Comparison of ENCODE assay signal across 13 cellular contexts in genomic region chr6:149453597-149454340, GRCh38. TPM values are rescaled to one million over a fixed set of nuclear protein-coding genes. Genes with fewer than 3 reads are reported as not detected.
DNase-seq lines count a peak whose midpoint lies in the region; ATAC-seq and TF ChIP-seq lines count a peak whose summit lies in the region.
"Had no signal": no experiment of that assay in that cellular context is flagged by ENCODE, and none has a peak within 500 bp of the region (broad histone marks: within the 10 kb centered on the region; RNA-seq: fewer than 3 reads in every experiment).

No MANE protein-coding gene starts in this region.

- H3K4me1 ChIP-seq in osteoblast (ENCODE audit: insufficient read depth, low read length): peaks cover 19% of the 10 kb centered on the region
- peaks cover 41 to 69% (median 41%) of the 10 kb centered on the region in 4 donors for H3K4me1 ChIP-seq in upper lobe of left lung
- no peaks in the 10 kb centered on the region for H3K4me1 ChIP-seq in MM.1S (ENCODE audit: low read length)

- peak overlapping the region; percentile 16 to 20 for H3K27ac Mint-ChIP-seq in effector memory CD8-positive, alpha-beta T cell
- H3K27ac Mint-ChIP-seq: activated naive CD8-positive, alpha-beta T cell treated with anti-CD3 and anti-CD28 coated beads for 36 hours; WTC11 had no signal

- H3F3A ChIP-seq in MM.1S (ENCODE audit: insufficient read depth, low read length): no peaks in the 10 kb centered on the region

- no peak for TF ChIP-seq EP300 in upper lobe of left lung (IDR thresholded peaks at IDR 0.05)

- H3K9me2 ChIP-seq in MM.1S (replicated peaks; ENCODE audit: insufficient read depth, low read length): no peaks in the 10 kb centered on the region

- no peak overlapping the region for H3K27ac ChIP-seq in osteoblast (ENCODE audit: low read depth, low read length)
- peak overlapping the region; percentile 45 to 79 (median 75) for H3K27ac ChIP-seq in upper lobe of left lung
- no peak overlapping the region for H3K27ac ChIP-seq in MM.1S (ENCODE audit: low read length)

- DNase-seq in cardiac septum (ENCODE audit: low spot score) (peak; percentile 55), Right ventricle myocardium superior (no peak), osteoblast (ENCODE audit: insufficient read length, low spot score, missing footprints) (peak; percentile 10), upper lobe of left lung (no peak), MM.1S (no peak)
- no peak for DNase-seq in effector memory CD8-positive, alpha-beta T cell
- no peak for DNase-seq in activated CD8-positive, alpha-beta memory T cell treated with anti-CD3 and anti-CD28 coated beads for 24 hours
- DNase-seq in activated CD4-positive, alpha-beta T cell treated with anti-CD3 and anti-CD28 coated beads, Interleukin-2, amount 50 U/mL, for 1 hour: no peak
- DNase-seq: activated CD8-positive, alpha-beta memory T cell treated with anti-CD3 and anti-CD28 coated beads, Interleukin-2, amount 50 U/mL, for 48 hours; activated naive CD8-positive, alpha-beta T cell treated with anti-CD3 and anti-CD28 coated beads for 36 hours; naive B cell; NCI-H2081 treated with DMSO at 0.1 percent for 48 hours had no signal

- no peak overlapping the region for H3K4me3 ChIP-seq in osteoblast (ENCODE audit: insufficient read depth, low read length)
- H3K4me3 ChIP-seq in upper lobe of left lung: no peak overlapping the region
- no peak overlapping the region for H3K4me3 ChIP-seq in MM.1S (ENCODE audit: low read length)

- no peaks in the 10 kb centered on the region for H3K27me3 Mint-ChIP-seq in effector memory CD8-positive, alpha-beta T cell
- H3K27me3 Mint-ChIP-seq: activated naive CD8-positive, alpha-beta T cell treated with anti-CD3 and anti-CD28 coated beads for 36 hours; naive B cell had no signal

- H3K79me2 ChIP-seq in osteoblast (ENCODE audit: insufficient read depth, low read length) (no peaks in the 10 kb centered on the region), MM.1S (ENCODE audit: low read length) (no peaks in the 10 kb centered on the region)

- intact Hi-C loops in cardiac septum (cut with DNase I): no loop called here
- intact Hi-C loops in Right ventricle myocardium superior (cut with DNase I): loop anchor here (10.0 kb wide), 1 partner anchor 61 kb away; no protein-coding TSS in a partner anchor

- 65 to 69% methylated on average over 6 of the region's 6 CpGs for WGBS in upper lobe of left lung, 2 donors

- TF ChIP-seq CTCF in osteoblast (IDR thresholded peaks at IDR 0.05; ENCODE audit: extremely low read depth, low read depth, low read length) (no peak), upper lobe of left lung (IDR thresholded peaks at IDR 0.05) (no peak), MM.1S (IDR thresholded peaks at IDR 0.05; ENCODE audit: low read length) (no peak)

- TF ChIP-seq POLR2A in upper lobe of left lung (IDR thresholded peaks at IDR 0.05): no peak

- no peak overlapping the region for H3K9ac ChIP-seq in MM.1S (ENCODE audit: low read length)

- H3K27me3 ChIP-seq in osteoblast (ENCODE audit: insufficient read depth, low read length): peaks cover 17% of the 10 kb centered on the region
- peaks cover 0 to 10% (median 0%) of the 10 kb centered on the region in 4 donors for H3K27me3 ChIP-seq in upper lobe of left lung
- no peaks in the 10 kb centered on the region for H3K27me3 ChIP-seq in MM.1S (replicated peaks; ENCODE audit: insufficient read depth, low read length)

- no peaks in the 10 kb centered on the region for H3K4me1 Mint-ChIP-seq in effector memory CD8-positive, alpha-beta T cell (ENCODE audit: low read depth in 2 of 2)
- H3K4me1 Mint-ChIP-seq: WTC11 had no signal

- H4K20me1 ChIP-seq in osteoblast (ENCODE audit: insufficient read depth, low read length) (no peaks in the 10 kb centered on the region), MM.1S (ENCODE audit: insufficient read depth, low read length) (no peaks in the 10 kb centered on the region)

- ATAC-seq in Right ventricle myocardium superior (ENCODE audit: poor library complexity) (no peak), upper lobe of left lung (ENCODE audit: low FRiP score in 2 of 2) (no peak)
- no peak for ATAC-seq in effector memory CD8-positive, alpha-beta T cell (replicated peaks)
- ATAC-seq: WTC11 had no signal

- H2AFZ ChIP-seq in osteoblast (ENCODE audit: low read length): no peak overlapping the region
- H2AFZ ChIP-seq in MM.1S (ENCODE audit: low read length): no peak overlapping the region

- H3K36me3 ChIP-seq in osteoblast (ENCODE audit: insufficient read depth, low read length) (no peaks in the 10 kb centered on the region), upper lobe of left lung (no peaks in the 10 kb centered on the region), MM.1S (replicated peaks; ENCODE audit: insufficient read depth, low read length) (no peaks in the 10 kb centered on the region)

- H3K9me3 ChIP-seq in osteoblast (ENCODE audit: low read depth, low read length): no peaks in the 10 kb centered on the region
- no peaks in the 10 kb centered on the region for H3K9me3 ChIP-seq in upper lobe of left lung
- H3K9me3 ChIP-seq in MM.1S (replicated peaks; ENCODE audit: insufficient read depth, low read length): no peaks in the 10 kb centered on the region

- H3K36me3 Mint-ChIP-seq in effector memory CD8-positive, alpha-beta T cell (ENCODE audit: insufficient read depth): peaks cover 28% of the 10 kb centered on the region
- H3K36me3 Mint-ChIP-seq: WTC11 had no signal

- H3K9me3 Mint-ChIP-seq in effector memory CD8-positive, alpha-beta T cell: no peaks in the 10 kb centered on the region
- H3K9me3 Mint-ChIP-seq: activated naive CD8-positive, alpha-beta T cell treated with anti-CD3 and anti-CD28 coated beads for 36 hours; WTC11 had no signal

- H3K4me3 Mint-ChIP-seq in effector memory CD8-positive, alpha-beta T cell: no peak overlapping the region
- H3K4me3 Mint-ChIP-seq: activated naive CD8-positive, alpha-beta T cell treated with anti-CD3 and anti-CD28 coated beads for 36 hours; naive B cell; WTC11 had no signal

- H3K4me2 ChIP-seq in osteoblast (ENCODE audit: insufficient read depth, low read length) (peak overlapping the region; percentile 10), MM.1S (ENCODE audit: low read depth, low read length) (no peak overlapping the region)

RNA-seq across cellular contexts. Expression of gene ZC3H12D, which starts 31.0 kb away (rescaled TPM):
- total RNA-seq in cardiac septum: 0.35 TPM
- 0.51 TPM for total RNA-seq in Right ventricle myocardium superior
- under 0.01 and 0.29 TPM in 2 replicates for total RNA-seq in osteoblast
- 1 to 10 TPM; 1.4 to 5.7 (median 2.6) TPM for total RNA-seq in upper lobe of left lung

RNA-seq across cellular contexts. Expression of gene SUMO4, which starts 53.7 kb away (rescaled TPM):
- total RNA-seq in cardiac septum (1.3 TPM), Right ventricle myocardium superior (0.22 TPM), osteoblast (3.5 and 3.6 TPM in 2 replicates), upper lobe of left lung (1 to 10 TPM; 1.9 to 8.4 (median 3.5) TPM)

Comparison
In these comparisons a context has a peak if more than half of its experiments do, and no peak if none do; other contexts are left out.
1. DNase-seq: peak in cardiac septum (single experiment) and osteoblast (single experiment); none in Right ventricle myocardium superior (single experiment), effector memory CD8-positive, alpha-beta T cell (0 of 3), upper lobe of left lung (0 of 2), activated CD8-positive, alpha-beta memory T cell treated with anti-CD3 and anti-CD28 coated beads for 24 hours (single experiment), activated CD4-positive, alpha-beta T cell treated with anti-CD3 and anti-CD28 coated beads, Interleukin-2, amount 50 U/mL, for 1 hour (single experiment) and MM.1S (single experiment).
2. H3K27ac ChIP-seq: peak in upper lobe of left lung (4 of 4); none in osteoblast (single experiment) and MM.1S (single experiment).